Comparison of ENCODE assay signal across 13 cellular contexts in genomic region chr3:10495003-10495402, GRCh38. TPM values are rescaled to one million over a fixed set of nuclear protein-coding genes. Genes with fewer than 3 reads are reported as not detected.
A peak's percentile ranks its signal among the peaks of the same experiment; 100 is the strongest.
DNase-seq lines count a peak whose midpoint lies in the region; ATAC-seq and TF ChIP-seq lines count a peak whose summit lies in the region.
"Had no signal": no experiment of that assay in that cellular context is flagged by ENCODE, and none has a peak within 500 bp of the region (broad histone marks: within the 10 kb centered on the region; RNA-seq: fewer than 3 reads in every experiment).

No MANE protein-coding gene starts in this region.

- 59 to 70% methylated on average over 3 to 4 of the region's 4 CpGs for WGBS in endodermal cell (ENCODE audit: insufficient coverage in 1 of 2, insufficient read length in 1 of 2), 2 experiments

- H3K36me3 ChIP-seq in endodermal cell (ENCODE audit: control insufficient read depth, insufficient read depth, low read length) (no peaks in the 10 kb centered on the region), mucosa of descending colon (ENCODE audit: low read depth) (no peaks in the 10 kb centered on the region)
- H3K36me3 ChIP-seq: gastroesophageal sphincter had no signal

- no peak overlapping the region for H3K9ac ChIP-seq in endodermal cell (ENCODE audit: extremely low read depth, low read length, poor library complexity, severe bottlenecking)

- H3K4me3 ChIP-seq in endodermal cell (ENCODE audit: low read length), result no peak overlapping the region
- no peak overlapping the region for H3K4me3 ChIP-seq in mucosa of descending colon
- H3K4me3 ChIP-seq: gastroesophageal sphincter had no signal

- no peak overlapping the region for H3K4me3 Mint-ChIP-seq in endodermal cell
- H3K4me3 Mint-ChIP-seq in activated T-helper 1 cell treated with anti-CD3 and anti-CD28 coated beads, Interleukin-12 subunit alpha, Interleukin-12 subunit beta, Interleukin-2, Interleukin-4 antibody, amounts not matched to agents 30 ng/mL and 10 ng/mL and 1 ng/mL, durations not matched to agents 14 hours and 24 hours and 36 hours, result no peak overlapping the region

- H3K27me3 Mint-ChIP-seq in endodermal cell (ENCODE audit: insufficient read depth), result no peaks in the 10 kb centered on the region
- H3K27me3 Mint-ChIP-seq in activated T-helper 1 cell treated with anti-CD3 and anti-CD28 coated beads, Interleukin-12 subunit alpha, Interleukin-12 subunit beta, Interleukin-2, Interleukin-4 antibody, amounts not matched to agents 30 ng/mL and 10 ng/mL and 1 ng/mL, durations not matched to agents 14 hours and 24 hours and 36 hours (ENCODE audit: insufficient read depth), result peaks cover 7% of the 10 kb centered on the region

- no peak overlapping the region for H3K27ac ChIP-seq in endodermal cell (ENCODE audit: low read depth, low read length)
- H3K27ac ChIP-seq: gastroesophageal sphincter had no signal

- no peak for TF ChIP-seq CTCF in endodermal cell (conservative IDR thresholded peaks at IDR 0.05)
- TF ChIP-seq CTCF in mucosa of descending colon (IDR thresholded peaks at IDR 0.05), result no peak

- intact Hi-C loops in mucosa of descending colon (cut with DNase I, micrococcal nuclease), result no loop called here
- intact Hi-C loops in activated T-helper 1 cell treated with anti-CD3 and anti-CD28 coated beads, Interleukin-12 subunit alpha, Interleukin-12 subunit beta, Interleukin-2, Interleukin-4 antibody, amounts not matched to agents 30 ng/mL and 10 ng/mL and 1 ng/mL, durations not matched to agents 14 hours and 24 hours and 36 hours (cut with micrococcal nuclease), result no loop called here

- H3K27me3 ChIP-seq in endodermal cell (ENCODE audit: control insufficient read depth, insufficient read depth, low read length, poor library complexity, severe bottlenecking), result no peaks in the 10 kb centered on the region

- no peaks in the 10 kb centered on the region for H3K36me3 Mint-ChIP-seq in endodermal cell (ENCODE audit: low read depth)
- H3K36me3 Mint-ChIP-seq in activated T-helper 1 cell treated with anti-CD3 and anti-CD28 coated beads, Interleukin-12 subunit alpha, Interleukin-12 subunit beta, Interleukin-2, Interleukin-4 antibody, amounts not matched to agents 30 ng/mL and 10 ng/mL and 1 ng/mL, durations not matched to agents 14 hours and 24 hours and 36 hours (ENCODE audit: low read depth), result no peaks in the 10 kb centered on the region

- H3K9me3 ChIP-seq in endodermal cell (ENCODE audit: control insufficient read depth, low read length) (no peaks in the 10 kb centered on the region), mucosa of descending colon (no peaks in the 10 kb centered on the region)
- H3K9me3 ChIP-seq: gastroesophageal sphincter had no signal

- no peak overlapping the region for H3K27ac Mint-ChIP-seq in endodermal cell
- no peak overlapping the region for H3K27ac Mint-ChIP-seq in activated T-helper 1 cell treated with anti-CD3 and anti-CD28 coated beads, Interleukin-12 subunit alpha, Interleukin-12 subunit beta, Interleukin-2, Interleukin-4 antibody, amounts not matched to agents 30 ng/mL and 10 ng/mL and 1 ng/mL, durations not matched to agents 14 hours and 24 hours and 36 hours

- DNase-seq in EH (ENCODE audit: low read depth) (peak; percentile 60), OCI-M1 (lab: John Stamatoyannopoulos, UW) (peak; percentile 16), endodermal cell (peak; percentile 70), mucosa of descending colon (peak in 1 of 3 donors; percentile 4), NCI-H446 (lab: John Stamatoyannopoulos, UW) (no peak), D341Med (ENCODE audit: low spot score) (no peak)
- DNase-seq in activated T-helper 1 cell treated with anti-CD3 and anti-CD28 coated beads, Interleukin-12 subunit alpha, Interleukin-12 subunit beta, Interleukin-2, Interleukin-4 antibody, amounts not matched to agents 30 ng/mL and 10 ng/mL and 1 ng/mL, durations not matched to agents 14 hours and 24 hours and 36 hours (ENCODE audit: low spot score), result no peak
- DNase-seq: activated CD8-positive, alpha-beta memory T cell treated with anti-CD3 and anti-CD28 coated beads, Interleukin-2, amount 50 U/mL, for 4 hours; NCI-H226; stimulated activated CD8-positive, alpha-beta memory T cell treated with anti-CD3 and anti-CD28 coated beads, Interleukin-4, amount 100 ng/mL, for 48 hours; T-helper 1 cell had no signal

- peaks cover 3% of the 10 kb centered on the region for H3K4me1 Mint-ChIP-seq in endodermal cell
- H3K4me1 Mint-ChIP-seq in activated T-helper 1 cell treated with anti-CD3 and anti-CD28 coated beads, Interleukin-12 subunit alpha, Interleukin-12 subunit beta, Interleukin-2, Interleukin-4 antibody, amounts not matched to agents 30 ng/mL and 10 ng/mL and 1 ng/mL, durations not matched to agents 14 hours and 24 hours and 36 hours (ENCODE audit: low read depth), result no peaks in the 10 kb centered on the region

- peak; percentile 51 for ATAC-seq in mucosa of descending colon
- no peak for ATAC-seq in HG02970 (IDR thresholded peaks at IDR 0.05; ENCODE audit: low FRiP score, unreplicated experiment)
- ATAC-seq: gastroesophageal sphincter had no signal

- H3K4me1 ChIP-seq in endodermal cell (ENCODE audit: control insufficient read depth, insufficient read depth, low read length) (no peaks in the 10 kb centered on the region), mucosa of descending colon (ENCODE audit: low read depth) (no peaks in the 10 kb centered on the region)
- H3K4me1 ChIP-seq: gastroesophageal sphincter had no signal

- no peaks in the 10 kb centered on the region for H3K9me3 Mint-ChIP-seq in endodermal cell
- H3K9me3 Mint-ChIP-seq in activated T-helper 1 cell treated with anti-CD3 and anti-CD28 coated beads, Interleukin-12 subunit alpha, Interleukin-12 subunit beta, Interleukin-2, Interleukin-4 antibody, amounts not matched to agents 30 ng/mL and 10 ng/mL and 1 ng/mL, durations not matched to agents 14 hours and 24 hours and 36 hours, result no peaks in the 10 kb centered on the region

RNA-seq across cellular contexts. Expression of gene ATP2B2, which starts 10.4 kb away (rescaled TPM):
- total RNA-seq in endodermal cell (under 1 TPM in 1 of 2 donors, not detected in 1; 0.09 TPM), mucosa of descending colon (under 1 TPM; 0.09 to 0.70 (median 0.12) TPM)
- 0.64 TPM for polyA plus RNA-seq in endodermal cell (2013, experiment 1 of 2)
- polyA plus RNA-seq in endodermal cell (2013, experiment 2 of 2), result 0.54 TPM
- total RNA-seq in activated T-helper 1 cell treated with anti-CD3 and anti-CD28 coated beads, Interleukin-12 subunit alpha, Interleukin-12 subunit beta, Interleukin-2, Interleukin-4 antibody, amounts not matched to agents 30 ng/mL and 10 ng/mL and 1 ng/mL, durations not matched to agents 14 hours and 24 hours and 36 hours, result not detected in 2 replicates

Comparison
In these comparisons a context has a peak if more than half of its experiments do, and no peak if none do; other contexts are left out.
1. DNase-seq: peak in EH (single experiment), OCI-M1 (single experiment) and endodermal cell (single experiment); none in NCI-H446 (0 of 2), activated T-helper 1 cell treated with anti-CD3 and anti-CD28 coated beads, Interleukin-12 subunit alpha, Interleukin-12 subunit beta, Interleukin-2, Interleukin-4 antibody, amounts not matched to agents 30 ng/mL and 10 ng/mL and 1 ng/mL, durations not matched to agents 14 hours and 24 hours and 36 hours (single experiment) and D341Med (single experiment).